In the genomic region with DNA sequence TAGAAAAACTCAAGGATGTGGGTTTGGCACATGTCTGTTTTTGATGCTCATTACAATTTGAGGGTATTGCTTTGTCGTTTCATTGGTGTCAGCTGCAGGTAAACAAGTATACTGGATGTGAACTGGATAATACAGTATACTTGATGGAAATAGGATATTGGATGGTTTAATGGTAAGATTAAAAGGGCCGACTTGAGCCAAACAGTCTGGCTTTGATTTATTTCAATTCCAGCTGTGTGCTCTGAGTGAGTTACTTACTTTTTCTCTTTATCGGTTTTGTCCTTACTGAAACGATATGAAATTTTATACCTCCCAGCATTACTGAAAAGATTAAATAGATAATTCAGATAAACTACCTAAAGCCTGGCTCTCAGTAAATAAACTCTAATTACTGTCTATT, we compare ENCODE assay signal across 14 cellular contexts.
DNase-seq lines count a peak whose midpoint lies in the region; ATAC-seq and TF ChIP-seq lines count a peak whose summit lies in the region.
"Had no signal": no experiment of that assay in that cellular context is flagged by ENCODE, and none has a peak within 500 bp of the region (broad histone marks: within the 10 kb centered on the region; RNA-seq: fewer than 3 reads in every experiment).

No MANE protein-coding gene starts in this region.

- TF ChIP-seq CTCF in mesothelial cell of epicardium (IDR thresholded peaks at IDR 0.05; ENCODE audit: unreplicated experiment): no peak

- H3K27ac Mint-ChIP-seq in mesothelial cell of epicardium: peak overlapping the region; percentile 55
- H3K27ac Mint-ChIP-seq: T-cell had no signal

- H3K27me3 Mint-ChIP-seq in mesothelial cell of epicardium (ENCODE audit: low read depth): no peaks in the 10 kb centered on the region
- H3K27me3 Mint-ChIP-seq: T-cell had no signal

- H3K36me3 Mint-ChIP-seq in mesothelial cell of epicardium: no peaks in the 10 kb centered on the region
- H3K36me3 Mint-ChIP-seq: T-cell had no signal

- no peak for ATAC-seq in GM18511 (IDR thresholded peaks at IDR 0.05; ENCODE audit: unreplicated experiment)
- ATAC-seq: T-cell had no signal

- peak; percentile 50 for DNase-seq in DMS79 (lab: John Stamatoyannopoulos, UW)
- peak; percentile 87 for DNase-seq in NCI-H128 (lab: John Stamatoyannopoulos, UW; ENCODE audit: unreplicated experiment)
- peak; percentile 38 for DNase-seq in NCI-H510A (lab: John Stamatoyannopoulos, UW)
- no peak for DNase-seq in mesothelial cell of epicardium (ENCODE audit: low spot score in 2 of 2, unreplicated experiment in 2 of 2)
- DNase-seq in NK-92 (lab: John Stamatoyannopoulos, UW; ENCODE audit: unreplicated experiment): no peak
- DNase-seq in C1 segment of cervical spinal cord (lab: John Stamatoyannopoulos, UW): no peak
- DNase-seq: GDM1, KBM-7, NCI-H1930, NCI-H524, PC-9, T-cell, T1000 had no signal

- peaks cover 32% of the 10 kb centered on the region for H3K4me1 Mint-ChIP-seq in mesothelial cell of epicardium
- H3K4me1 Mint-ChIP-seq: T-cell had no signal

- H3K9me3 Mint-ChIP-seq in mesothelial cell of epicardium: no peaks in the 10 kb centered on the region

- no peak overlapping the region for H3K4me3 Mint-ChIP-seq in mesothelial cell of epicardium
- H3K4me3 Mint-ChIP-seq: T-cell had no signal

Comparison
In these comparisons a context has a peak if more than half of its experiments do, and no peak if none do; other contexts are left out.
1. DNase-seq: peak in DMS79 (single experiment), NCI-H128 (single experiment) and NCI-H510A (single experiment); none in mesothelial cell of epicardium (0 of 2), NK-92 (single experiment) and C1 segment of cervical spinal cord (0 of 14).